ENCODE assay signal across 11 cellular contexts in genomic region chr5:41793156-41793770, GRCh38.
DNase-seq lines count a peak whose midpoint lies in the region; ATAC-seq and TF ChIP-seq lines count a peak whose summit lies in the region.
"Had no signal": no experiment of that assay in that cellular context is flagged by ENCODE, and none has a peak within 500 bp of the region (broad histone marks: within the 10 kb centered on the region; RNA-seq: fewer than 3 reads in every experiment).

No MANE protein-coding gene starts in this region.

- no peak overlapping the region for H3K9ac ChIP-seq in GM23248

- H3K27me3 ChIP-seq in GM23248 (replicated peaks; ENCODE audit: insufficient read depth) = no peaks in the 10 kb centered on the region
- H3K27me3 ChIP-seq in osteoblast (ENCODE audit: insufficient read depth, low read length) = no peaks in the 10 kb centered on the region
- H3K27me3 ChIP-seq in left lung = no peaks in the 10 kb centered on the region

- no peaks in the 10 kb centered on the region for H3K9me3 Mint-ChIP-seq in WTC11
- no peaks in the 10 kb centered on the region for H3K9me3 Mint-ChIP-seq in activated naive CD4-positive, alpha-beta T cell treated with anti-CD3 and anti-CD28 coated beads, Interleukin-2, amount 10 ng/mL, durations not matched to agents 7 days and 5 days
- H3K9me3 Mint-ChIP-seq: endodermal cell had no signal

- no peak overlapping the region for H3K4me3 Mint-ChIP-seq in WTC11
- no peak overlapping the region for H3K4me3 Mint-ChIP-seq in activated naive CD4-positive, alpha-beta T cell treated with anti-CD3 and anti-CD28 coated beads, Interleukin-2, amount 10 ng/mL, durations not matched to agents 7 days and 5 days
- H3K4me3 Mint-ChIP-seq: endodermal cell had no signal

- H4K20me1 ChIP-seq in GM23248 (ENCODE audit: insufficient read depth) = no peaks in the 10 kb centered on the region
- H4K20me1 ChIP-seq in osteoblast (ENCODE audit: insufficient read depth, low read length) = no peaks in the 10 kb centered on the region

- H3K4me1 Mint-ChIP-seq in WTC11 = peaks cover 19% of the 10 kb centered on the region
- no peaks in the 10 kb centered on the region for H3K4me1 Mint-ChIP-seq in activated naive CD4-positive, alpha-beta T cell treated with anti-CD3 and anti-CD28 coated beads, Interleukin-2, amount 10 ng/mL, durations not matched to agents 7 days and 5 days

- H3K27ac ChIP-seq in GM23248 = no peak overlapping the region
- H3K27ac ChIP-seq in osteoblast (ENCODE audit: low read depth, low read length) = peak overlapping the region; percentile 82
- no peak overlapping the region for H3K27ac ChIP-seq in left lung
- H3K27ac ChIP-seq: VCaP had no signal

- no peaks in the 10 kb centered on the region for H3K36me3 Mint-ChIP-seq in WTC11
- H3K36me3 Mint-ChIP-seq in activated naive CD4-positive, alpha-beta T cell treated with anti-CD3 and anti-CD28 coated beads, Interleukin-2, amount 10 ng/mL, durations not matched to agents 7 days and 5 days = peaks cover 35% of the 10 kb centered on the region

- H3K9me3 ChIP-seq in GM23248 (ENCODE audit: low read depth) (no peaks in the 10 kb centered on the region), osteoblast (ENCODE audit: low read depth, low read length) (no peaks in the 10 kb centered on the region), left lung (no peaks in the 10 kb centered on the region)

- CTCF ChIA-PET in WTC11 (lab: Charles Lee) = no interaction called here
- CTCF ChIA-PET in activated naive CD4-positive, alpha-beta T cell treated with anti-CD3 and anti-CD28 coated beads, Interleukin-2, amount 10 ng/mL, durations not matched to agents 7 days and 5 days (lab: Charles Lee) = no interaction called here

- no peaks in the 10 kb centered on the region for H3K36me3 ChIP-seq in GM23248 (ENCODE audit: low read depth)
- no peaks in the 10 kb centered on the region for H3K36me3 ChIP-seq in osteoblast (ENCODE audit: insufficient read depth, low read length)
- peaks cover 0 to 4% of the 10 kb centered on the region in 2 donors for H3K36me3 ChIP-seq in left lung

- 34 to 37% methylated on average over 3 of the region's 3 CpGs for WGBS in GM23248 (ENCODE audit: low coverage in 1 of 2, low lambda C conversion rate in 2 of 2, missing lambda C conversion rate in 2 of 2), 2 experiments

- H2AFZ ChIP-seq in GM23248 (no peak overlapping the region), osteoblast (ENCODE audit: low read length) (no peak overlapping the region)

- H3F3A ChIP-seq in GM23248 (ENCODE audit: insufficient read depth) = peaks cover 33% of the 10 kb centered on the region

- in situ Hi-C loops in GM23248 (cut with MboI) = no loop called here

- intact Hi-C loops in left lung (cut with DNase I) = no loop called here

- TF ChIP-seq CTCF in cardiac fibroblast (IDR thresholded peaks at IDR 0.05; ENCODE audit: low read depth, low read length) = no peak
- no peak for TF ChIP-seq CTCF in osteoblast (IDR thresholded peaks at IDR 0.05; ENCODE audit: extremely low read depth, low read depth, low read length)
- TF ChIP-seq CTCF in WTC11 (IDR thresholded peaks at IDR 0.05) = no peak
- TF ChIP-seq CTCF in left lung (IDR thresholded peaks at IDR 0.05) = no peak

- peak; percentile 75 for DNase-seq in GM23248
- peak; percentile 46 for DNase-seq in NCI-H345 (lab: John Stamatoyannopoulos, UW)
- DNase-seq in cardiac fibroblast (ENCODE audit: low read depth in 2 of 2) = peak; percentile 63 to 82
- no peak for DNase-seq in osteoblast (ENCODE audit: insufficient read length, low spot score, missing footprints)
- DNase-seq in WTC11 (ENCODE audit: low spot score) = no peak
- DNase-seq in left lung = no peak
- no peak for DNase-seq in activated naive CD4-positive, alpha-beta T cell treated with anti-CD3 and anti-CD28 coated beads, Interleukin-2, amount 10 ng/mL, durations not matched to agents 7 days and 5 days
- DNase-seq: activated effector memory CD4-positive, alpha-beta T cell treated with Interleukin-2 at 50 U/mL for 16 hours; endodermal cell had no signal

- H3K4me2 ChIP-seq in GM23248 (ENCODE audit: unreplicated experiment) (peak overlapping the region; percentile 42), osteoblast (ENCODE audit: insufficient read depth, low read length) (no peak overlapping the region)

- H3K79me2 ChIP-seq in GM23248 (ENCODE audit: insufficient read depth) = no peaks in the 10 kb centered on the region
- H3K79me2 ChIP-seq in osteoblast (ENCODE audit: insufficient read depth, low read length) = no peaks in the 10 kb centered on the region

- H3K27me3 Mint-ChIP-seq in WTC11 (ENCODE audit: low read depth) = no peaks in the 10 kb centered on the region
- no peaks in the 10 kb centered on the region for H3K27me3 Mint-ChIP-seq in activated naive CD4-positive, alpha-beta T cell treated with anti-CD3 and anti-CD28 coated beads, Interleukin-2, amount 10 ng/mL, durations not matched to agents 7 days and 5 days

- H3K9me2 ChIP-seq in GM23248 (ENCODE audit: insufficient read depth) = no peaks in the 10 kb centered on the region

- H3K4me3 ChIP-seq in GM23248 (no peak overlapping the region), cardiac fibroblast (replicated peaks in 1 of 2; ENCODE audit: low read depth in 2 of 2, low read length in 2 of 2) (no peak overlapping the region), osteoblast (ENCODE audit: insufficient read depth, low read length) (no peak overlapping the region), left lung (no peak overlapping the region)

- POLR2A ChIA-PET in WTC11 (lab: Charles Lee) = no interaction called here

- H3K4me1 ChIP-seq in GM23248 (ENCODE audit: insufficient read depth) = peaks cover 64% of the 10 kb centered on the region
- H3K4me1 ChIP-seq in osteoblast (ENCODE audit: insufficient read depth, low read length) = peaks cover 60% of the 10 kb centered on the region
- H3K4me1 ChIP-seq in left lung = peaks cover 0 to 4% of the 10 kb centered on the region in 2 donors

- ATAC-seq in HG02588 (IDR thresholded peaks at IDR 0.05; ENCODE audit: unreplicated experiment) (no peak), WTC11 (no peak), left lung (no peak)

- H3K27ac Mint-ChIP-seq in WTC11 = no peak overlapping the region
- no peak overlapping the region for H3K27ac Mint-ChIP-seq in activated naive CD4-positive, alpha-beta T cell treated with anti-CD3 and anti-CD28 coated beads, Interleukin-2, amount 10 ng/mL, durations not matched to agents 7 days and 5 days

TF ChIP-seq in WTC11, 78 proteins besides CTCF, POLR2A, EP300 and RAD21 (continues in another document):
- TF ChIP-seq MXD4 (CRISPR knock-in tag; IDR thresholded peaks at IDR 0.05; ENCODE audit: borderline replicate concordance) (no peak), NFE2L1 (CRISPR knock-in tag; IDR thresholded peaks at IDR 0.05) (no peak), ZNF263 (CRISPR knock-in tag; IDR thresholded peaks at IDR 0.05; ENCODE audit: low read depth) (no peak), TP53 (CRISPR knock-in tag; IDR thresholded peaks at IDR 0.05) (no peak), ATF6 (CRISPR knock-in tag; IDR thresholded peaks at IDR 0.05) (no peak), NR1H2 (CRISPR knock-in tag; IDR thresholded peaks at IDR 0.05) (no peak), AFF4 (CRISPR knock-in tag; IDR thresholded peaks at IDR 0.05; ENCODE audit: borderline replicate concordance) (no peak), HMGA2 (CRISPR knock-in tag; IDR thresholded peaks at IDR 0.05) (no peak), ZNF317 (CRISPR knock-in tag; IDR thresholded peaks at IDR 0.05; ENCODE audit: borderline replicate concordance, low read depth) (no peak), CBFB (CRISPR knock-in tag; IDR thresholded peaks at IDR 0.05; ENCODE audit: low read depth) (no peak), NR2C2 (CRISPR knock-in tag; IDR thresholded peaks at IDR 0.05) (no peak), SOX15 (CRISPR knock-in tag; IDR thresholded peaks at IDR 0.05) (no peak)

Comparison
In these comparisons a context has a peak if more than half of its experiments do, and no peak if none do; other contexts are left out.
1. DNase-seq: peak in GM23248 (single experiment), NCI-H345 (single experiment) and cardiac fibroblast (2 of 2); none in osteoblast (single experiment), WTC11 (single experiment), left lung (0 of 2) and activated naive CD4-positive, alpha-beta T cell treated with anti-CD3 and anti-CD28 coated beads, Interleukin-2, amount 10 ng/mL, durations not matched to agents 7 days and 5 days (single experiment).